Comparison of ENCODE assay signal across 8 cellular contexts in the genomic region with DNA sequence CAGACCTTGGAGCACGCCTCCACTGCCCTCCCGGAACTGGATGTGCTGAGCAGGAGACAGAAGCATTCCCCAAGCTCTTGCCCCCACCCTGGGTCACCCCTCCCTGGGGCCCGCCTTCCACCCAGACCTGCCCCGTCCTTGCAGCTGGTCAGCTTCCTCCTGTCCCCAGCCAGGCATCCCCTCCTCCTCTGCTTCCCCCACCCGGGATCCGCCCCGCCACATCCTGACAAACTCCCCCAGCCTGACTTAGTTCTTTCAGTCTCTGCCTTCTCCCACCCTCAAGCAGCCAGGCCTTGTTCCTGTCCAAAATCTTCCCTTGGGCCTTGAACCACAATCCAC. TPM values are rescaled to one million over a fixed set of nuclear protein-coding genes. Genes with fewer than 3 reads are reported as not detected.
DNase-seq lines count a peak whose midpoint lies in the region; ATAC-seq and TF ChIP-seq lines count a peak whose summit lies in the region.

No MANE protein-coding gene starts in this region.

- WGBS in ovary, 3 donors, result 6 to 8% (median 8%) methylated on average over 7 of the region's 7 CpGs

- TF ChIP-seq POLR2A in ovary (IDR thresholded peaks at IDR 0.05), result no peak

- peak; percentile 76 for DNase-seq in GDM1 (lab: John Stamatoyannopoulos, UW)
- no peak for DNase-seq in RWPE2 (ENCODE audit: low spot score)
- peak; percentile 48 for DNase-seq in fibroblast of the aortic adventitia (ENCODE audit: low read depth)
- peak; percentile 76 to 85 (median 78) for DNase-seq in ovary
- no peak for DNase-seq in NCI-H1048 (lab: John Stamatoyannopoulos, UW)
- DNase-seq in NCI-H446 (lab: John Stamatoyannopoulos, UW), result no peak

- ATAC-seq in RWPE2 (ENCODE audit: low read depth) (no peak), HG02938 (IDR thresholded peaks at IDR 0.05; ENCODE audit: unreplicated experiment) (no peak), HG03175 (IDR thresholded peaks at IDR 0.05; ENCODE audit: unreplicated experiment) (no peak)

- H3K4me1 ChIP-seq in RWPE2 (ENCODE audit: insufficient read depth, poor library complexity, severe bottlenecking) (peaks cover 19% of the 10 kb centered on the region), ovary (ENCODE audit: insufficient read depth) (peaks cover 28% of the 10 kb centered on the region)

- H3K9me3 ChIP-seq in RWPE2 (ENCODE audit: severe bottlenecking) (no peaks in the 10 kb centered on the region), ovary (no peaks in the 10 kb centered on the region)

- TF ChIP-seq CTCF in RWPE2 (IDR thresholded peaks at IDR 0.05; ENCODE audit: poor library complexity, severe bottlenecking), result no peak
- no peak for TF ChIP-seq CTCF in fibroblast of the aortic adventitia (IDR thresholded peaks at IDR 0.05; ENCODE audit: insufficient read depth, low read length)
- TF ChIP-seq CTCF in ovary (IDR thresholded peaks at IDR 0.05), result no peak

- H3K36me3 ChIP-seq in RWPE2 (ENCODE audit: low read depth) (peaks cover under 1% of the 10 kb centered on the region), ovary (no peaks in the 10 kb centered on the region)

- H3K27me3 ChIP-seq in RWPE2 (ENCODE audit: insufficient read depth, poor library complexity, severe bottlenecking) (no peaks in the 10 kb centered on the region), ovary (no peaks in the 10 kb centered on the region)

- H3K27ac ChIP-seq in RWPE2 (ENCODE audit: poor library complexity, severe bottlenecking) (peak overlapping the region; percentile 99), ovary (peak overlapping the region; percentile 46 to 70)

- no peak overlapping the region for H3K4me3 ChIP-seq in RWPE2 (ENCODE audit: severe bottlenecking)
- H3K4me3 ChIP-seq in fibroblast of the aortic adventitia (ENCODE audit: low read depth, low read length), result no peak overlapping the region
- H3K4me3 ChIP-seq in ovary, result no peak overlapping the region

- intact Hi-C loops in ovary (cut with DNase I), result no loop called here

- TF ChIP-seq EP300 in ovary (IDR thresholded peaks at IDR 0.05), result no peak

RNA-seq across cellular contexts. Expression of a gene that starts 1.1 kb away (rescaled TPM):
- total RNA-seq in fibroblast of the aortic adventitia (ENCODE audit: low replicate concordance), result 130 and 218 TPM in 2 replicates
- total RNA-seq in ovary, result 100 to 1,000 TPM; 121 to 274 (median 229) TPM
- 100 to 1,000 TPM in 1 of 2 donors, 10 to 100 TPM in 1; 26.5 to 135 TPM for polyA plus RNA-seq in ovary

RNA-seq across cellular contexts. Expression of a gene that starts 18.2 kb away (rescaled TPM):
- 2.8 and 4.3 TPM in 2 replicates for total RNA-seq in fibroblast of the aortic adventitia (ENCODE audit: low replicate concordance)
- 10 to 100 TPM in 2 of 7 donors, 1 to 10 TPM in 5; 2.6 to 17.3 (median 7.4) TPM for total RNA-seq in ovary
- polyA plus RNA-seq in ovary, result 1 to 10 TPM in 1 of 2 donors, under 1 TPM in 1; 0.38 to 5.6 TPM

RNA-seq across cellular contexts. Expression of a gene that starts 34.6 kb away (rescaled TPM):
- total RNA-seq in fibroblast of the aortic adventitia (ENCODE audit: low replicate concordance) (38.5 and 62.6 TPM in 2 replicates), ovary (10 to 100 TPM; 30.1 to 52.9 (median 37.8) TPM)
- polyA plus RNA-seq in ovary, result 10 to 100 TPM in 1 of 2 donors, 1 to 10 TPM in 1; 8.2 to 33.4 TPM

RNA-seq across cellular contexts. Expression of a gene that starts 38.4 kb away (rescaled TPM):
- total RNA-seq in fibroblast of the aortic adventitia (ENCODE audit: low replicate concordance) (3.0 and 5.8 TPM in 2 replicates), ovary (10 to 100 TPM in 4 of 7 donors, 1 to 10 TPM in 3; 2.0 to 31.6 (median 12.0) TPM)
- polyA plus RNA-seq in ovary, result 10 to 100 TPM in 1 of 2 donors, under 1 TPM in 1; 0.92 to 13.0 TPM

RNA-seq across cellular contexts. Expression of a gene that starts 47.1 kb away (rescaled TPM):
- total RNA-seq in fibroblast of the aortic adventitia (ENCODE audit: low replicate concordance) (28.0 and 35.5 TPM in 2 replicates), ovary (10 to 100 TPM in 6 of 7 donors, 1 to 10 TPM in 1; 7.9 to 35.3 (median 23.3) TPM)
- 10 to 100 TPM in 1 of 2 donors, under 1 TPM in 1; 0.87 to 26.5 TPM for polyA plus RNA-seq in ovary

Comparison
In these comparisons a context has a peak if more than half of its experiments do, and no peak if none do; other contexts are left out.
1. DNase-seq: peak in GDM1 (single experiment), fibroblast of the aortic adventitia (single experiment) and ovary (5 of 5); none in RWPE2 (single experiment), NCI-H1048 (single experiment) and NCI-H446 (0 of 2).